2 cellular contexts compared by ENCODE assay signal in genomic region chr12:57540998-57541397, GRCh38.
TF ChIP-seq lines count a peak whose summit lies in the region.

No MANE protein-coding gene starts in this region.

TF ChIP-seq in SK-N-SH, 30 proteins besides CTCF, POLR2A, EP300 and RAD21:
- TF ChIP-seq TCF12 (IDR thresholded peaks at IDR 0.05) (peak; percentile 43; the same call in 1 of the 2 replicates), NFIC (IDR thresholded peaks at IDR 0.05; ENCODE audit: borderline replicate concordance) (no peak), CHD2 (IDR thresholded peaks at IDR 0.05; ENCODE audit: low read length, partially characterized antibody) (no peak), TEAD4 (IDR thresholded peaks at IDR 0.05; ENCODE audit: borderline replicate concordance, insufficient read depth) (no peak), PBX3 (IDR thresholded peaks at IDR 0.05) (peak; percentile 62)

TF ChIP-seq in SK-N-SH treated with all-trans-retinoic acid at 6 μM for 48 hours, 23 proteins besides CTCF, POLR2A, EP300 and RAD21:
- TF ChIP-seq, protein P1, sequence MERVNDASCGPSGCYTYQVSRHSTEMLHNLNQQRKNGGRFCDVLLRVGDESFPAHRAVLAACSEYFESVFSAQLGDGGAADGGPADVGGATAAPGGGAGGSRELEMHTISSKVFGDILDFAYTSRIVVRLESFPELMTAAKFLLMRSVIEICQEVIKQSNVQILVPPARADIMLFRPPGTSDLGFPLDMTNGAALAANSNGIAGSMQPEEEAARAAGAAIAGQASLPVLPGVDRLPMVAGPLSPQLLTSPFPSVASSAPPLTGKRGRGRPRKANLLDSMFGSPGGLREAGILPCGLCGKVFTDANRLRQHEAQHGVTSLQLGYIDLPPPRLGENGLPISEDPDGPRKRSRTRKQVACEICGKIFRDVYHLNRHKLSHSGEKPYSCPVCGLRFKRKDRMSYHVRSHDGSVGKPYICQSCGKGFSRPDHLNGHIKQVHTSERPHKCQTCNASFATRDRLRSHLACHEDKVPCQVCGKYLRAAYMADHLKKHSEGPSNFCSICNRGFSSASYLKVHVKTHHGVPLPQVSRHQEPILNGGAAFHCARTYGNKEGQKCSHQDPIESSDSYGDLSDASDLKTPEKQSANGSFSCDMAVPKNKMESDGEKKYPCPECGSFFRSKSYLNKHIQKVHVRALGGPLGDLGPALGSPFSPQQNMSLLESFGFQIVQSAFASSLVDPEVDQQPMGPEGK (CRISPR knock-in tag; IDR thresholded peaks at IDR 0.05; ENCODE audit: borderline replicate concordance): no peak
- no peak for TF ChIP-seq SNAI2 (CRISPR knock-in tag; IDR thresholded peaks at IDR 0.05)
- TF ChIP-seq ZNF8 (CRISPR knock-in tag; IDR thresholded peaks at IDR 0.05): no peak
- no peak for TF ChIP-seq CREB5 (CRISPR knock-in tag; IDR thresholded peaks at IDR 0.05; ENCODE audit: low read depth)
